In genomic region chr7:93923291-93923690, GRCh38 we compare ENCODE assay signal across 13 cellular contexts. TPM values are rescaled to one million over a fixed set of nuclear protein-coding genes. Genes with fewer than 3 reads are reported as not detected.
A peak's percentile ranks its signal among the peaks of the same experiment; 100 is the strongest.
DNase-seq lines count a peak whose midpoint lies in the region; ATAC-seq and TF ChIP-seq lines count a peak whose summit lies in the region.
"Had no signal": no experiment of that assay in that cellular context is flagged by ENCODE, and none has a peak within 500 bp of the region (broad histone marks: within the 10 kb centered on the region; RNA-seq: fewer than 3 reads in every experiment).

No MANE protein-coding gene starts in this region.

- peaks cover 3% of the 10 kb centered on the region for H3K4me1 Mint-ChIP-seq in progenitor cell of endocrine pancreas (ENCODE audit: low read depth)
- H3K4me1 Mint-ChIP-seq in T-helper 17 cell: no peaks in the 10 kb centered on the region
- H3K4me1 Mint-ChIP-seq: stimulated activated effector memory CD8-positive, alpha-beta T cell treated with anti-CD3 and anti-CD28 coated beads, Interleukin-12 subunit alpha, Interleukin-12 subunit beta, amount 100 ng/mL, for 72 hours had no signal

- ATAC-seq in T-helper 17 cell (no peak), omental fat pad (ENCODE audit: low FRiP score) (no peak)
- ATAC-seq: stimulated activated effector memory CD8-positive, alpha-beta T cell treated with anti-CD3 and anti-CD28 coated beads, Interleukin-12 subunit alpha, Interleukin-12 subunit beta, amount 100 ng/mL, for 72 hours had no signal

- no peaks in the 10 kb centered on the region for H4K20me1 ChIP-seq in BLaER1 treated with 17β-estradiol and CSF1 and Interleukin-3, amounts not matched to agents 10 nM and 100 nM

- H3K27ac Mint-ChIP-seq in progenitor cell of endocrine pancreas (no peak overlapping the region), T-helper 17 cell (no peak overlapping the region)
- H3K27ac Mint-ChIP-seq: stimulated activated effector memory CD8-positive, alpha-beta T cell treated with anti-CD3 and anti-CD28 coated beads, Interleukin-12 subunit alpha, Interleukin-12 subunit beta, amount 100 ng/mL, for 72 hours had no signal

- H3K27me3 Mint-ChIP-seq in progenitor cell of endocrine pancreas (peaks cover 32% of the 10 kb centered on the region), T-helper 17 cell (peaks cover 55% of the 10 kb centered on the region)

- no peaks in the 10 kb centered on the region for H3K9me3 Mint-ChIP-seq in progenitor cell of endocrine pancreas (ENCODE audit: low read depth)
- H3K9me3 Mint-ChIP-seq: stimulated activated effector memory CD8-positive, alpha-beta T cell treated with anti-CD3 and anti-CD28 coated beads, Interleukin-12 subunit alpha, Interleukin-12 subunit beta, amount 100 ng/mL, for 72 hours had no signal

- peaks cover 4 to 18% (median 11%) of the 10 kb centered on the region in 10 experiments; a peak in 17 of 20 replicates for H3K4me1 ChIP-seq in BLaER1 treated with 17β-estradiol and CSF1 and Interleukin-3, amounts not matched to agents 10 nM and 100 nM
- H3K4me1 ChIP-seq in adipocyte (ENCODE audit: control insufficient read depth, insufficient read depth, low read length): peaks cover 22% of the 10 kb centered on the region
- H3K4me1 ChIP-seq in right atrium auricular region: peaks cover 0 to 39% of the 10 kb centered on the region in 2 donors
- H3K4me1 ChIP-seq: prostate gland had no signal

- H3K36me3 Mint-ChIP-seq in progenitor cell of endocrine pancreas (ENCODE audit: insufficient read depth): no peaks in the 10 kb centered on the region
- H3K36me3 Mint-ChIP-seq in T-helper 17 cell (ENCODE audit: low read depth): no peaks in the 10 kb centered on the region
- H3K36me3 Mint-ChIP-seq: stimulated activated effector memory CD8-positive, alpha-beta T cell treated with anti-CD3 and anti-CD28 coated beads, Interleukin-12 subunit alpha, Interleukin-12 subunit beta, amount 100 ng/mL, for 72 hours had no signal

- peaks cover 0 to 10% (median 0%) of the 10 kb centered on the region in 11 experiments; a peak in 4 of 22 replicates for H3K27me3 ChIP-seq in BLaER1 treated with 17β-estradiol and CSF1 and Interleukin-3, amounts not matched to agents 10 nM and 100 nM
- no peaks in the 10 kb centered on the region for H3K27me3 ChIP-seq in adipocyte (replicated peaks; ENCODE audit: control insufficient read depth, insufficient read depth, low read length)
- H3K27me3 ChIP-seq in right atrium auricular region: no peaks in the 10 kb centered on the region

- no peak overlapping the region for H3K9ac ChIP-seq in BLaER1 treated with 17β-estradiol and CSF1 and Interleukin-3, amounts not matched to agents 10 nM and 100 nM
- peak overlapping the region; percentile 96 for H3K9ac ChIP-seq in adipocyte (ENCODE audit: low read length)

- H3K36me3 ChIP-seq in BLaER1 treated with 17β-estradiol and CSF1 and Interleukin-3, amounts not matched to agents 10 nM and 100 nM: peaks cover 0 to 14% (median 0%) of the 10 kb centered on the region in 11 experiments; a peak in 5 of 22 replicates
- H3K36me3 ChIP-seq in adipocyte (ENCODE audit: control insufficient read depth, insufficient read depth, low read length, severe bottlenecking) (peaks cover 14% of the 10 kb centered on the region), right atrium auricular region (peaks cover 12% of the 10 kb centered on the region)
- H3K36me3 ChIP-seq: prostate gland had no signal

- no peaks in the 10 kb centered on the region for H3K9me3 ChIP-seq in BLaER1 treated with 17β-estradiol and CSF1 and Interleukin-3, amounts not matched to agents 10 nM and 100 nM (replicated peaks in 1 of 11)
- H3K9me3 ChIP-seq in adipocyte (ENCODE audit: control insufficient read depth, low read length) (no peaks in the 10 kb centered on the region), right atrium auricular region (no peaks in the 10 kb centered on the region), T-helper 17 cell (ENCODE audit: control insufficient read depth, low read length, poor library complexity, severe bottlenecking) (no peaks in the 10 kb centered on the region)
- H3K9me3 ChIP-seq: prostate gland had no signal

- no peak overlapping the region for H3K4me3 Mint-ChIP-seq in progenitor cell of endocrine pancreas (ENCODE audit: low read depth)
- no peak overlapping the region for H3K4me3 Mint-ChIP-seq in T-helper 17 cell
- H3K4me3 Mint-ChIP-seq: stimulated activated effector memory CD8-positive, alpha-beta T cell treated with anti-CD3 and anti-CD28 coated beads, Interleukin-12 subunit alpha, Interleukin-12 subunit beta, amount 100 ng/mL, for 72 hours had no signal

- no peak for TF ChIP-seq CTCF in right atrium auricular region (IDR thresholded peaks at IDR 0.05)
- TF ChIP-seq CTCF in progenitor cell of endocrine pancreas (IDR thresholded peaks at IDR 0.05; ENCODE audit: unreplicated experiment): no peak
- no peak for TF ChIP-seq CTCF in omental fat pad (IDR thresholded peaks at IDR 0.05)

- no peak overlapping the region for H3K27ac ChIP-seq in BLaER1 treated with 17β-estradiol and CSF1 and Interleukin-3, amounts not matched to agents 10 nM and 100 nM
- H3K27ac ChIP-seq in right atrium auricular region: peak overlapping the region; percentile 88 to 91

- H3K4me2 ChIP-seq in BLaER1 treated with 17β-estradiol and CSF1 and Interleukin-3, amounts not matched to agents 10 nM and 100 nM: peak overlapping the region in 9 of 11 experiments; percentile 1 to 95 (median 76); a peak in 12 of 22 replicates

- DNase-seq in adipocyte (ENCODE audit: low read depth): peak; percentile 8
- no peak for DNase-seq in right atrium auricular region (ENCODE audit: low spot score)
- no peak for DNase-seq in skeletal muscle cell (ENCODE audit: low read depth)
- no peak for DNase-seq in progenitor cell of endocrine pancreas (ENCODE audit: low spot score, unreplicated experiment)
- no peak for DNase-seq in SIG-M5 (lab: John Stamatoyannopoulos, UW)
- DNase-seq in T-helper 17 cell: no peak
- DNase-seq in omental fat pad (ENCODE audit: low spot score): no peak
- DNase-seq: activated CD8-positive, alpha-beta memory T cell treated with anti-CD3 and anti-CD28 coated beads for 24 hours; central memory CD4-positive, alpha-beta T cell; SHP77 treated with DMSO at 0.1 percent for 48 hours had no signal

- H3K4me3 ChIP-seq in BLaER1 treated with 17β-estradiol and CSF1 and Interleukin-3, amounts not matched to agents 10 nM and 100 nM: peak overlapping the region in 4 of 10 experiments; percentile 4 to 67 (median 58); a peak in 7 of 20 replicates
- H3K4me3 ChIP-seq in adipocyte (ENCODE audit: low read length) (peak overlapping the region; percentile 93), right atrium auricular region (peak overlapping the region; percentile 47 to 66), skeletal muscle cell (ENCODE audit: low read depth, low read length) (peak overlapping the region; percentile 55)

RNA-seq across cellular contexts. Expression of gene GNG11, which starts 1.8 kb away (rescaled TPM):
- total RNA-seq in right atrium auricular region: 10 to 100 TPM; 18.2 to 21.8 TPM
- not detected in 2 replicates for total RNA-seq in progenitor cell of endocrine pancreas
- 10 to 100 TPM in 1 of 2 donors, under 1 TPM in 1; 0.85 to 24.5 TPM for total RNA-seq in T-helper 17 cell
- total RNA-seq in omental fat pad: 100 to 1,000 TPM in 1 of 4 donors, 10 to 100 TPM in 3; 23.9 to 106 (median 40.9) TPM

RNA-seq across cellular contexts. Expression of gene GNGT1, which starts 16.9 kb away (rescaled TPM):
- total RNA-seq in right atrium auricular region (not detected), progenitor cell of endocrine pancreas (not detected in 2 replicates), T-helper 17 cell (not detected), omental fat pad (not detected)
- total RNA-seq: prostate gland had no signal

RNA-seq across cellular contexts. Expression of gene TFPI2, which starts 32.7 kb away (rescaled TPM):
- total RNA-seq in right atrium auricular region: 1 to 10 TPM; 1.1 to 5.9 TPM
- total RNA-seq in progenitor cell of endocrine pancreas: 1.7 and 2.6 TPM in 2 replicates
- total RNA-seq in T-helper 17 cell: 1 to 10 TPM; 1.4 to 1.5 TPM
- 100 to 1,000 TPM in 2 of 4 donors, 10 to 100 TPM in 2; 16.2 to 181 (median 81.7) TPM for total RNA-seq in omental fat pad

Comparison
In these comparisons a context has a peak if more than half of its experiments do, and no peak if none do; other contexts are left out.
1. H3K27ac ChIP-seq: peak in right atrium auricular region (2 of 2); none in BLaER1 treated with 17β-estradiol and CSF1 and Interleukin-3, amounts not matched to agents 10 nM and 100 nM (0 of 11).